In the genomic region with DNA sequence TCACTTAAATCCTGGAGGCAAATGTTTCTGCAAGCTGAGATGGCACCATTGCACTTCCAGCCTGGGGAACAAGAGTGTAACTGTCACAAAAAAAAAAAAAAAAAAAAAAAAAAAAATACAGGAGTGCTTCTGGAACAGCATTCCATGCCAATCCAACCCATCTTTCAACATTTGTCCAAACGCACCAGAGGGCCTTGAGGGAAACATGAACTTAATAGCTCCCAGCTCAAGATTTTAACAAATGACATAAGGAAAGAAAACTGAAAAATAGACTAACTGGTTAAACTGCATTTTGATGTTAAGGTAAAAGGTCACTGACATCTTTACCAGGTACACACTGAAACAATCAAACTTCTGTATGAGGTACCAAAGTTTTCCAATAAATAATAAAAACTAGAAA, we compare ENCODE assay signal across 22 cellular contexts. TPM values are rescaled to one million over a fixed set of nuclear protein-coding genes. Genes with fewer than 3 reads are reported as not detected.
DNase-seq lines count a peak whose midpoint lies in the region; ATAC-seq and TF ChIP-seq lines count a peak whose summit lies in the region.
"Had no signal": no experiment of that assay in that cellular context is flagged by ENCODE, and none has a peak within 500 bp of the region (broad histone marks: within the 10 kb centered on the region; RNA-seq: fewer than 3 reads in every experiment).

No MANE protein-coding gene starts in this region.

- H3K14ac ChIP-seq in mesenchymal stem cell (ENCODE audit: low read length in 2 of 2) (no peak overlapping the region), trophoblast cell (ENCODE audit: low read length) (no peak overlapping the region)

- no peak for ATAC-seq in HG03460 (IDR thresholded peaks at IDR 0.05; ENCODE audit: unreplicated experiment)
- no peak for ATAC-seq in GM18867 (IDR thresholded peaks at IDR 0.05; ENCODE audit: unreplicated experiment)
- ATAC-seq in GM19397 (IDR thresholded peaks at IDR 0.05; ENCODE audit: unreplicated experiment), result no peak
- ATAC-seq: A549; CD8-positive, alpha-beta T cell; GM12878; HCT116; HepG2 had no signal

- no peak overlapping the region for H2BK15ac ChIP-seq in mesenchymal stem cell (ENCODE audit: low read depth, poor library complexity, severe bottlenecking)

- peaks cover 6% of the 10 kb centered on the region for H3K4me1 ChIP-seq in mesenchymal stem cell (ENCODE audit: control insufficient read depth, insufficient read depth, low read depth, low read length)
- peaks cover 8 to 13% of the 10 kb centered on the region in 2 experiments for H3K4me1 ChIP-seq in trophoblast cell (ENCODE audit: control insufficient read depth in 1 of 2, insufficient read depth in 2 of 2, low read length in 2 of 2)
- peaks cover 4% of the 10 kb centered on the region for H3K4me1 ChIP-seq in effector memory CD4-positive, alpha-beta T cell (ENCODE audit: control insufficient read depth, insufficient read depth, low read length, poor library complexity, severe bottlenecking)
- H3K4me1 ChIP-seq: A549 had no signal

- H2BK120ac ChIP-seq in mesenchymal stem cell (ENCODE audit: low read depth, low read length) (no peak overlapping the region), trophoblast cell (ENCODE audit: insufficient read depth, low read length, poor library complexity) (no peak overlapping the region)

- H2BK12ac ChIP-seq in mesenchymal stem cell (ENCODE audit: low read length in 2 of 2) (no peak overlapping the region), trophoblast cell (ENCODE audit: low read length) (no peak overlapping the region)

- H3K4me2 ChIP-seq in mesenchymal stem cell (ENCODE audit: low read length, poor library complexity, severe bottlenecking) (no peak overlapping the region), trophoblast cell (ENCODE audit: low read length) (peak overlapping the region; percentile 34)
- H3K4me2 ChIP-seq: A549, BLaER1 had no signal

- H3K27ac ChIP-seq in C4-2B (peak overlapping the region; percentile 42), VCaP (peak overlapping the region; percentile 77), mesenchymal stem cell (ENCODE audit: low read length, poor library complexity, severe bottlenecking) (no peak overlapping the region), trophoblast cell (ENCODE audit: low read depth, low read length) (no peak overlapping the region)
- no peak overlapping the region for H3K27ac ChIP-seq in effector memory CD4-positive, alpha-beta T cell (ENCODE audit: insufficient read depth, low read length, poor library complexity, severe bottlenecking)
- H3K27ac ChIP-seq: 22Rv1, A549, BLaER1 had no signal

- H2AFZ ChIP-seq in mesenchymal stem cell (ENCODE audit: low read depth, low read length), result no peak overlapping the region
- H2AFZ ChIP-seq in trophoblast cell (ENCODE audit: insufficient read depth, low read length, poor library complexity), result no peak overlapping the region

- no peak overlapping the region for H4K12ac ChIP-seq in trophoblast cell (ENCODE audit: low read depth, low read length)

- H4K91ac ChIP-seq in mesenchymal stem cell (ENCODE audit: low read length), result no peak overlapping the region
- H4K91ac ChIP-seq in trophoblast cell (ENCODE audit: low read depth, low read length), result no peak overlapping the region

- H3K18ac ChIP-seq in mesenchymal stem cell (ENCODE audit: low read depth in 1 of 2, low read length in 2 of 2) (no peak overlapping the region), trophoblast cell (ENCODE audit: low read length) (no peak overlapping the region)

- no peak overlapping the region for H3K4ac ChIP-seq in mesenchymal stem cell (ENCODE audit: low read depth in 1 of 2, low read length in 2 of 2)
- peak overlapping the region; percentile 52 for H3K4ac ChIP-seq in trophoblast cell (ENCODE audit: low read depth, low read length)

- peaks cover 46% of the 10 kb centered on the region for H3K79me2 ChIP-seq in trophoblast cell (ENCODE audit: control insufficient read depth, insufficient read depth, low read length, poor library complexity)

- H3K36me3 ChIP-seq in mesenchymal stem cell (ENCODE audit: control insufficient read depth in 1 of 2, insufficient read depth in 2 of 2, low read depth in 1 of 2, low read length in 2 of 2) (peaks cover 10 to 15% of the 10 kb centered on the region in 2 experiments), trophoblast cell (ENCODE audit: control insufficient read depth in 1 of 2, insufficient read depth in 2 of 2, low read length in 2 of 2) (peaks cover 24 to 26% of the 10 kb centered on the region in 2 experiments)
- no peaks in the 10 kb centered on the region for H3K36me3 ChIP-seq in effector memory CD4-positive, alpha-beta T cell (ENCODE audit: control insufficient read depth, insufficient read depth, low read length)

- H4K8ac ChIP-seq in mesenchymal stem cell (ENCODE audit: low read length), result no peak overlapping the region
- no peak overlapping the region for H4K8ac ChIP-seq in trophoblast cell (ENCODE audit: low read depth, low read length)

- H3K9ac ChIP-seq in mesenchymal stem cell (ENCODE audit: low read length) (peak overlapping the region; percentile 49), trophoblast cell (ENCODE audit: low read length) (no peak overlapping the region)
- H3K9ac ChIP-seq: BLaER1 had no signal

- no peak for DNase-seq in mesenchymal stem cell
- DNase-seq in trophoblast cell, result peak in 1 of 2 donors; percentile 73
- DNase-seq in effector memory CD4-positive, alpha-beta T cell, result no peak
- DNase-seq: Calu3; CD8-positive, alpha-beta T cell; DMS53; DND-41; EL; GOT3; H7; HFFc6 had no signal

- H3K4me3 ChIP-seq in mesenchymal stem cell (ENCODE audit: insufficient read depth in 1 of 2, low read depth in 1 of 2, low read length in 2 of 2), result no peak overlapping the region
- no peak overlapping the region for H3K4me3 ChIP-seq in trophoblast cell (ENCODE audit: low read depth, low read length)
- H3K4me3 ChIP-seq in effector memory CD4-positive, alpha-beta T cell (ENCODE audit: insufficient read depth, low read depth, low read length, poor library complexity, severe bottlenecking), result no peak overlapping the region
- H3K4me3 ChIP-seq: A549, BLaER1, GM12878 had no signal

- no CpG with 5 or more reads among the region's 1 CpG for WGBS in mesenchymal stem cell
- no CpG with 5 or more reads among the region's 1 CpG for WGBS in trophoblast cell (ENCODE audit: extremely low coverage, insufficient coverage, insufficient read length)

- H2BK5ac ChIP-seq in mesenchymal stem cell (ENCODE audit: low read depth, low read length, poor library complexity, severe bottlenecking), result no peak overlapping the region
- no peak overlapping the region for H2BK5ac ChIP-seq in trophoblast cell (ENCODE audit: low read depth, low read length, poor library complexity)

- no peaks in the 10 kb centered on the region for H3K27me3 ChIP-seq in mesenchymal stem cell (ENCODE audit: control insufficient read depth in 1 of 2, insufficient read depth in 1 of 2, low read length in 2 of 2)
- H3K27me3 ChIP-seq in trophoblast cell (ENCODE audit: insufficient read depth, low read length), result no peaks in the 10 kb centered on the region
- H3K27me3 ChIP-seq in effector memory CD4-positive, alpha-beta T cell (replicated peaks; ENCODE audit: control insufficient read depth, insufficient read depth, low read length, poor library complexity, severe bottlenecking), result no peaks in the 10 kb centered on the region
- H3K27me3 ChIP-seq: BLaER1 had no signal

- peaks cover 15% of the 10 kb centered on the region for H3K79me1 ChIP-seq in mesenchymal stem cell (replicated peaks; ENCODE audit: low read length, poor library complexity, severe bottlenecking)
- H3K79me1 ChIP-seq in trophoblast cell (ENCODE audit: low read length), result peaks cover 10% of the 10 kb centered on the region

- no peak overlapping the region for H3K23ac ChIP-seq in mesenchymal stem cell (ENCODE audit: low read length in 2 of 2)
- H3K23ac ChIP-seq in trophoblast cell (ENCODE audit: low read length), result no peak overlapping the region

- H2AK5ac ChIP-seq in mesenchymal stem cell (ENCODE audit: low read length, severe bottlenecking) (no peak overlapping the region), trophoblast cell (ENCODE audit: low read length) (no peak overlapping the region)

- TF ChIP-seq CTCF in C4-2B (conservative IDR thresholded peaks at IDR 0.05), result no peak
- no peak for TF ChIP-seq CTCF in VCaP (conservative IDR thresholded peaks at IDR 0.05)

- H3K9me3 ChIP-seq in mesenchymal stem cell (ENCODE audit: control insufficient read depth, low read length), result no peaks in the 10 kb centered on the region
- H3K9me3 ChIP-seq in trophoblast cell (ENCODE audit: insufficient read depth, low read depth, low read length), result no peaks in the 10 kb centered on the region
- no peaks in the 10 kb centered on the region for H3K9me3 ChIP-seq in effector memory CD4-positive, alpha-beta T cell (ENCODE audit: control insufficient read depth, low read length)

RNA-seq across cellular contexts. Expression of a gene that starts 47.7 kb away (rescaled TPM):
- polyA plus RNA-seq in mesenchymal stem cell (2013, experiment 1 of 2), result 20.5 TPM
- polyA plus RNA-seq in mesenchymal stem cell (2013, experiment 2 of 2), result 20.2 TPM
- polyA plus RNA-seq in trophoblast cell (2013), result 78.7 and 80.9 TPM in 2 replicates

RNA-seq across cellular contexts. Expression of a gene that starts 49.0 kb away (rescaled TPM):
- polyA plus RNA-seq in mesenchymal stem cell (2013, experiment 1 of 2), result 7.1 TPM
- 5.0 TPM for polyA plus RNA-seq in mesenchymal stem cell (2013, experiment 2 of 2)
- 37.3 and 37.8 TPM in 2 replicates for polyA plus RNA-seq in trophoblast cell (2013)

Comparison
In these comparisons a context has a peak if more than half of its experiments do, and no peak if none do; other contexts are left out.
1. H3K27ac ChIP-seq: peak in C4-2B (single experiment) and VCaP (single experiment); none in mesenchymal stem cell (single experiment), trophoblast cell (single experiment) and effector memory CD4-positive, alpha-beta T cell (single experiment).